ENCODE assay signal across 1 cellular context in genomic region chr16:30026449-30026848, GRCh38.
A peak's percentile ranks its signal among the peaks of the same experiment; 100 is the strongest.
TF ChIP-seq lines count a peak whose summit lies in the region.

No MANE protein-coding gene starts in this region.

TF ChIP-seq in HepG2, 621 proteins besides CTCF, POLR2A, EP300 and RAD21:
- TF ChIP-seq REST (IDR thresholded peaks at IDR 0.05; ENCODE audit: borderline replicate concordance in 1 of 2, low read depth in 1 of 2, low read length in 2 of 2) (0 out of 4 replicates have a peak, but pooled peaks of 1 of the 2 experiments have one; percentile 9), MNT (IDR thresholded peaks at IDR 0.05) (peak; percentile 51), ZNF652 (CRISPR knock-in tag; IDR thresholded peaks at IDR 0.05; ENCODE audit: borderline replicate concordance, low read depth) (no peak)
